27 cellular contexts compared by ENCODE assay signal in the genomic region with DNA sequence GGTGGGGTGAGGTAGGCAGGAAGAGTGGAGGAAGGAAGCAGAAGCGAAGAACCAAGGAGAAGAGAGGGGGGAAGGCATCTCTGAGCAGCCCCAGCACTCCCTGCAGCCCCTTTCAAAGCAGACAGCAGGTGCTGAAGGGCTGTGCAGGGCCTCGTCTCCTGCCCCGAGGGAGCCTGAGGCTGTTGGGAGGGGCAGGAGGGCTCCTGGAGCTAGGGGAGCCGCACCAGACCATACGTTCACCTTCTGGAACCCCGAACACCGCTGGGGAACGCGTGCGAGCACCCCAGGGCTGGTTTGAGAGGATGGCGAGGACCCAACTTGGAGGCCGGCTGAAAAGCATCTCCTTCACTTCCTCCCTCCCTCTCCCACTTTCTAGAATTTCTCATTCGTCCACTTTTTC.
"Had no signal": no experiment of that assay in that cellular context is flagged by ENCODE, and none has a peak within 500 bp of the region (broad histone marks: within the 10 kb centered on the region; RNA-seq: fewer than 3 reads in every experiment).

No MANE protein-coding gene starts in this region.

- DNase-seq: activated CD4-positive, alpha-beta T cell treated with anti-CD3 and anti-CD28 coated beads for 48 hours; activated CD4-positive, alpha-beta T cell treated with anti-CD3 and anti-CD28 coated beads, Interleukin-2, amount 50 U/mL, for 48 hours; activated CD8-positive, alpha-beta memory T cell treated with anti-CD3 and anti-CD28 coated beads, Interleukin-2, amount 50 U/mL, for 4 hours; activated gamma-delta T cell; activated naive CD4-positive, alpha-beta T cell treated with anti-CD3 and anti-CD28 coated beads, Interleukin-2, amount 50 U/mL, for 16 hours; activated T-cell treated with anti-CD3 and anti-CD28 coated beads, Interleukin-2, amount 50 U/mL, for 24 hours; amniotic stem cell; brain microvascular endothelial cell; effector memory CD8-positive, alpha-beta T cell; erythroblast; gastrocnemius medialis; hippocampal formation; kidney; left colon; midbrain; naive thymus-derived CD8-positive, alpha-beta T cell; stimulated activated CD4-positive, alpha-beta T cell treated with anti-CD3 and anti-CD28 coated beads, Interleukin-1b, Interleukin-23, amount 100 ng/mL, for 48 hours; stimulated activated CD4-positive, alpha-beta T cell treated with anti-CD3 and anti-CD28 coated beads, Interleukin-4, amount 100 ng/mL, for 4 hours; stimulated activated CD8-positive, alpha-beta memory T cell treated with anti-CD3 and anti-CD28 coated beads, Interleukin-4, amount 100 ng/mL, for 48 hours; stomach; thyroid gland had no signal

- H3K27ac Mint-ChIP-seq: activated T-cell treated with anti-CD3 and anti-CD28 coated beads, Interleukin-2, amount 50 U/mL, for 24 hours; neural progenitor cell; stimulated activated memory B cell treated with anti-CD40 and anti-IgM and Interleukin-4, amounts not matched to agents 10 μg/mL and 1 μg/mL and 100 μg/mL, for 72 hours had no signal

- H3K4me3 Mint-ChIP-seq: activated T-cell treated with anti-CD3 and anti-CD28 coated beads, Interleukin-2, amount 50 U/mL, for 24 hours; effector memory CD8-positive, alpha-beta T cell; naive thymus-derived CD8-positive, alpha-beta T cell; neural progenitor cell; stimulated activated memory B cell treated with anti-CD40 and anti-IgM and Interleukin-4, amounts not matched to agents 10 μg/mL and 1 μg/mL and 100 μg/mL, for 72 hours had no signal

- H3K4me1 ChIP-seq: gastrocnemius medialis, neural progenitor cell, right atrium auricular region, stomach, thyroid gland had no signal

- H3K4me2 ChIP-seq: neural progenitor cell, smooth muscle cell had no signal

- H3K4me3 ChIP-seq: coronary artery, gastrocnemius medialis, neural progenitor cell, right atrium auricular region, smooth muscle cell, stomach, thyroid gland had no signal

- H3K36me3 ChIP-seq: brain microvascular endothelial cell, gastrocnemius medialis, neural progenitor cell, right atrium auricular region, stomach, thyroid gland had no signal

- H3K9ac ChIP-seq: neural progenitor cell had no signal

- ATAC-seq: activated CD4-positive, CD25-positive, alpha-beta regulatory T cell treated with anti-CD3 and anti-CD28 coated beads, Interleukin-2, amount 50 U/mL, for 24 hours; effector memory CD8-positive, alpha-beta T cell; gastrocnemius medialis; left colon; naive thymus-derived CD8-positive, alpha-beta T cell; stimulated activated memory B cell treated with anti-CD40 and anti-IgM and Interleukin-4, amounts not matched to agents 10 μg/mL and 1 μg/mL and 100 μg/mL, for 72 hours had no signal

- H3K27me3 ChIP-seq: brain microvascular endothelial cell, gastrocnemius medialis, neural progenitor cell, right atrium auricular region, stomach, thyroid gland had no signal

- H3K27ac ChIP-seq: brain microvascular endothelial cell, coronary artery, gastrocnemius medialis, neural progenitor cell, right atrium auricular region, stomach, thyroid gland had no signal

- H3K36me3 Mint-ChIP-seq: neural progenitor cell had no signal

- H3K9me3 ChIP-seq: gastrocnemius medialis, thyroid gland had no signal

- H2AFZ ChIP-seq: neural progenitor cell had no signal
